8 cellular contexts compared by ENCODE assay signal in the genomic region with DNA sequence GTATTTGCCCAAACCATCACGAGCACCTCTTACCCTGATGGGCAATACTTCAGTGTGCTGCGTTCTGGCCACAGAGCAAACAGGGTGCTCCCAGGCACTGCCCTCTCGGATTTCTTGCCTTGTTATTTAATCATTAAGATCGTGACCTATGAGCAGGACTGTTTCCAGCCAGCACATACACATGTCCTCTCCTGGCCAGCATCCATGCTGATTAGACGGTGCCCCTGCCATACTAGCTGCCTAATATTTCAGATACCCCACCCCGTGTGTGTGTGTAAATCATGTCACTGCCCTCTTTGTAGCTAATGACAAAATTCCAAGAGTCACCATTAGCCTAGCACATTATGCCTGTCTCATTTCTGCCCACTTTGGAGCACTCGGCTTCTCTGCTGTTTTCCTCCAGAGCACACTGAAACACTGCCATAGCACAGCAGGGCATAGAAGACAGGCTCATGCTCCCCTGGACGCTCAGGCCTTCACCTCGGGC. TPM values are rescaled to one million over a fixed set of nuclear protein-coding genes. Genes with fewer than 3 reads are reported as not detected.
DNase-seq lines count a peak whose midpoint lies in the region; ATAC-seq and TF ChIP-seq lines count a peak whose summit lies in the region.

No MANE protein-coding gene starts in this region.

- H3K36me3 ChIP-seq in mesenchymal stem cell (ENCODE audit: control insufficient read depth in 1 of 2, insufficient read depth in 2 of 2, low read depth in 1 of 2, low read length in 2 of 2), result peaks cover 16 to 28% of the 10 kb centered on the region in 2 experiments

- no peaks in the 10 kb centered on the region for H3K9me3 ChIP-seq in mesenchymal stem cell (ENCODE audit: control insufficient read depth, low read length)

- H2BK120ac ChIP-seq in mesenchymal stem cell (ENCODE audit: low read depth, low read length), result no peak overlapping the region

- no peak overlapping the region for H3K27ac ChIP-seq in mesenchymal stem cell (ENCODE audit: low read length, poor library complexity, severe bottlenecking)

- H3K27me3 Mint-ChIP-seq in brain, result peaks cover 10% of the 10 kb centered on the region

- peak overlapping the region in 1 of 2 experiments; percentile 0 for H3K4ac ChIP-seq in mesenchymal stem cell (ENCODE audit: low read depth in 1 of 2, low read length in 2 of 2)

- DNase-seq in ACHN, result peak; percentile 25
- DNase-seq in HT-29 (ENCODE audit: low spot score), result peak; percentile 23
- peak; percentile 23 for DNase-seq in mesenchymal stem cell
- DNase-seq in 8988T, result no peak

- peak overlapping the region; percentile 89 for H3K4me2 ChIP-seq in mesenchymal stem cell (ENCODE audit: low read length, poor library complexity, severe bottlenecking)

- peak overlapping the region in 1 of 2 experiments; percentile 28 for H2BK12ac ChIP-seq in mesenchymal stem cell (ENCODE audit: low read length in 2 of 2)

- no peak overlapping the region for H2BK15ac ChIP-seq in mesenchymal stem cell (ENCODE audit: low read depth, poor library complexity, severe bottlenecking)

- in situ Hi-C loops in ACHN (cut with HindIII; ENCODE audit: low pct_ligation_motif_present, low pct_unique_long_range_greater_than_20kb, low sequenced_read_pairs), result no loop called here

- H3K79me1 ChIP-seq in mesenchymal stem cell (replicated peaks; ENCODE audit: low read length, poor library complexity, severe bottlenecking), result peaks cover 16% of the 10 kb centered on the region

- no peaks in the 10 kb centered on the region for H3K27me3 ChIP-seq in mesenchymal stem cell (ENCODE audit: control insufficient read depth in 1 of 2, insufficient read depth in 1 of 2, low read length in 2 of 2)

- no peak overlapping the region for H2BK5ac ChIP-seq in mesenchymal stem cell (ENCODE audit: low read depth, low read length, poor library complexity, severe bottlenecking)

- H3K4me3 ChIP-seq in mesenchymal stem cell (ENCODE audit: insufficient read depth in 1 of 2, low read depth in 1 of 2, low read length in 2 of 2), result peak overlapping the region; percentile 45 to 93

- peaks cover 8% of the 10 kb centered on the region for H3K4me1 ChIP-seq in mesenchymal stem cell (ENCODE audit: control insufficient read depth, insufficient read depth, low read depth, low read length)

- H3K4me1 Mint-ChIP-seq in brain, result peaks cover 11% of the 10 kb centered on the region

- peak overlapping the region; percentile 93 to 99 (median 97) for H3K4me3 Mint-ChIP-seq in brain

- no peak overlapping the region for H3K18ac ChIP-seq in mesenchymal stem cell (ENCODE audit: low read depth in 1 of 2, low read length in 2 of 2)

- no peak for TF ChIP-seq CTCF in brain (conservative IDR thresholded peaks at IDR 0.05)

- ATAC-seq in GM21360 (IDR thresholded peaks at IDR 0.05; ENCODE audit: unreplicated experiment), result no peak
- ATAC-seq in activated CD4-positive, CD25-positive, alpha-beta regulatory T cell treated with anti-CD3 and anti-CD28 coated beads, Interleukin-2, amount 50 U/mL, for 24 hours, result no peak
- ATAC-seq in HG02981 (IDR thresholded peaks at IDR 0.05; ENCODE audit: unreplicated experiment), result no peak

- H4K8ac ChIP-seq in mesenchymal stem cell (ENCODE audit: low read length), result peak overlapping the region; percentile 47

- no peaks in the 10 kb centered on the region for H3K9me3 Mint-ChIP-seq in brain

- H3K27ac Mint-ChIP-seq in brain, result peak overlapping the region; percentile 97 to 99 (median 99)

- 37% methylated on average over 9 of the region's 9 CpGs for WGBS in mesenchymal stem cell

- H3K23ac ChIP-seq in mesenchymal stem cell (ENCODE audit: low read length in 2 of 2), result no peak overlapping the region

- H2AFZ ChIP-seq in mesenchymal stem cell (ENCODE audit: low read depth, low read length), result no peak overlapping the region

- H3K14ac ChIP-seq in mesenchymal stem cell (ENCODE audit: low read length in 2 of 2), result no peak overlapping the region

- no peak overlapping the region for H2AK5ac ChIP-seq in mesenchymal stem cell (ENCODE audit: low read length, severe bottlenecking)

- peak overlapping the region; percentile 98 for H3K9ac ChIP-seq in mesenchymal stem cell (ENCODE audit: low read length)

- no peak overlapping the region for H4K91ac ChIP-seq in mesenchymal stem cell (ENCODE audit: low read length)

- H3K36me3 Mint-ChIP-seq in brain, result peaks cover 3% of the 10 kb centered on the region

RNA-seq across cellular contexts. Expression of a gene that starts 1.0 kb away (rescaled TPM):
- 0.55 and 1.7 TPM in 2 replicates for total RNA-seq in HT-29 (2014; rRNA removed; shearing (Covaris generic))
- 5.0 TPM for polyA plus RNA-seq in brain (ENCODE audit: insufficient read depth, low read depth, low replicate concordance)
- polyA plus RNA-seq in mesenchymal stem cell (2013, experiment 1 of 2), result 3.7 TPM
- 3.9 TPM for polyA plus RNA-seq in mesenchymal stem cell (2013, experiment 2 of 2)
